ENCODE assay signal across 8 cellular contexts in the genomic region with DNA sequence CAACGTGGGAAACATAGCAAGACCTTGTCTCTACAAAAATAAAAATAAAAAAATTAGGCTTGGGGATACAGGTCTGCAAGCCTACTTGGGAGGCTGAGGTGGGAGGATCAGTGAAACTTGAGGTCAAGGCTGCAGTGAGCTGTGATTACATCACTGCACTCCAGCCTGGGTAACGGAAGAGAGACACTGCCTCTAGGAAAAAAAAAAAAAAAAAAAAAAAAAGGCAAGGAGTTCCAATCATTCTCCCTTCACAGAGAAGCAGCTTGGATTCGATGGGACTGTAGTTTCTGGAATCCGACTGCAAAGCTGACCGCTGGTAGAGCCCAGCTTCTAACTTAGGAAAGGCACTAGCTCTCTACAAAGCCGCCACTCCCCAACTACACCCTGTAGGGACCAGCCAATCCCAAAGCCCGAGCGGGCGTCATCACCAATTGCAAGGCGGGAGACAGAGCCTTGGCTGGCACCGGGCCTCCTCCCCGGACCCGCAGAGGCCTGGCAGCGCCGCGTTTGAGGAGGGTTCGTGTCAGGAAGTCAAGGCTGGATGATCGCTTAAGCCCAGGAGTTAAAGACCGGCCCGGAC. TPM values are rescaled to one million over a fixed set of nuclear protein-coding genes. Genes with fewer than 3 reads are reported as not detected.
DNase-seq lines count a peak whose midpoint lies in the region; ATAC-seq, FAIRE-seq and TF ChIP-seq lines count a peak whose summit lies in the region.

No MANE protein-coding gene starts in this region.

- no peak for TF ChIP-seq CTCF in WTC11 (IDR thresholded peaks at IDR 0.05)
- TF ChIP-seq CTCF in bronchial epithelial cell (IDR thresholded peaks at IDR 0.05; ENCODE audit: insufficient read depth, low read length, severe bottlenecking) = no peak

- H3K4me3 Mint-ChIP-seq in WTC11 (peak overlapping the region; percentile 97), immature natural killer cell (peak overlapping the region; percentile 98 to 100 (median 99))

- H3K27me3 Mint-ChIP-seq in WTC11 (ENCODE audit: low read depth) (no peaks in the 10 kb centered on the region; the same call in 1 of the 2 replicates), immature natural killer cell (ENCODE audit: low read depth in 3 of 3) (peaks cover 0 to 16% (median 11%) of the 10 kb centered on the region in 3 donors)

- ATAC-seq in GM18517 (IDR thresholded peaks at IDR 0.05; ENCODE audit: unreplicated experiment) = peak; percentile 77
- peak; percentile 55 for ATAC-seq in HG03064 (IDR thresholded peaks at IDR 0.05; ENCODE audit: low read depth, unreplicated experiment)
- ATAC-seq in WTC11 = peak; percentile 89

- DNase-seq in 8988T (peak; percentile 90), NCI-H2107 treated with DMSO at 0.1 percent for 48 hours (lab: John Stamatoyannopoulos, UW; ENCODE audit: unreplicated experiment) (peak; percentile 73), WTC11 (ENCODE audit: low spot score) (peak; percentile 86), bronchial epithelial cell (ENCODE audit: low read depth) (peak; percentile 83), immature natural killer cell (peak; percentile 79 to 81 (median 79))
- peak; percentile 65 to 79 for DNase-seq in stimulated activated CD4-positive, alpha-beta T cell treated with anti-CD3 and anti-CD28 coated beads, Interleukin-12 subunit alpha, Interleukin-12 subunit beta, amount 100 ng/mL, for 24 hours (ENCODE audit: low read depth in 2 of 2)

- peaks cover 29% of the 10 kb centered on the region for H3K4me1 Mint-ChIP-seq in WTC11
- H3K4me1 Mint-ChIP-seq in immature natural killer cell = peaks cover 35% of the 10 kb centered on the region in 2 donors

- POLR2A ChIA-PET in WTC11 (lab: Charles Lee) = interaction anchor here (0.5 to 3.4 kb wide), 21 partner anchors 8 to 513 kb away, joined by 3 to 114 read pairs (median 6); a partner anchor contains a TSS

- no peaks in the 10 kb centered on the region for H3K27me3 ChIP-seq in bronchial epithelial cell (ENCODE audit: control insufficient read depth, insufficient read depth, low read length)

- FAIRE-seq in bronchial epithelial cell (lab: Jason Lieb, UNC) = no peak

- H3K9me3 Mint-ChIP-seq in WTC11 (no peaks in the 10 kb centered on the region), immature natural killer cell (no peaks in the 10 kb centered on the region)

- H3K4me3 ChIP-seq in bronchial epithelial cell (ENCODE audit: low read depth, low read length) = peak overlapping the region; percentile 57

- peaks cover 17% of the 10 kb centered on the region for H3K36me3 Mint-ChIP-seq in WTC11
- H3K36me3 Mint-ChIP-seq in immature natural killer cell = peaks cover 3 to 7% (median 6%) of the 10 kb centered on the region in 3 donors

- H3K27ac Mint-ChIP-seq in WTC11 = peak overlapping the region; percentile 100
- peak overlapping the region; percentile 96 to 99 (median 99) for H3K27ac Mint-ChIP-seq in immature natural killer cell

- CTCF ChIA-PET in WTC11 (lab: Charles Lee) = interaction anchor here (0.6 to 3.7 kb wide), 19 partner anchors 9 to 1459 kb away, joined by 3 to 65 read pairs (median 6); a partner anchor contains a TSS

- H3K36me3 ChIP-seq in bronchial epithelial cell (ENCODE audit: control insufficient read depth, insufficient read depth, low read length) = peaks cover 5% of the 10 kb centered on the region

TF ChIP-seq in WTC11, 78 proteins besides CTCF, POLR2A, EP300 and RAD21:
- TF ChIP-seq CREM (CRISPR knock-in tag; IDR thresholded peaks at IDR 0.05) (0 out of 2 replicates have a peak, but pooled peaks have one; percentile 24), ZNF232 (CRISPR knock-in tag; IDR thresholded peaks at IDR 0.05) (no peak)

RNA-seq across cellular contexts. Expression of a gene that starts 0.7 kb away (rescaled TPM):
- total RNA-seq in WTC11 (2021) (124 to 144 TPM (median 124 TPM) in 3 replicates), bronchial epithelial cell (31.5 and 39.0 TPM in 2 replicates)
- 10 to 100 TPM; 27.4 to 39.3 (median 35.4) TPM for polyA plus RNA-seq in immature natural killer cell

RNA-seq across cellular contexts. Expression of a gene that starts 27.8 kb away (rescaled TPM):
- total RNA-seq in WTC11 (2021) = 74.5 to 77.1 TPM (median 76.8 TPM) in 3 replicates
- 63.2 and 97.1 TPM in 2 replicates for total RNA-seq in bronchial epithelial cell
- under 1 TPM in 1 of 3 donors, not detected in 2; 0.48 TPM for polyA plus RNA-seq in immature natural killer cell

RNA-seq across cellular contexts. Expression of a gene that starts 34.5 kb away (rescaled TPM):
- 18.7 to 19.6 TPM (median 19.2 TPM) in 3 replicates for total RNA-seq in WTC11 (2021)
- total RNA-seq in bronchial epithelial cell = 8.4 and 13.1 TPM in 2 replicates
- polyA plus RNA-seq in immature natural killer cell = 10 to 100 TPM in 2 of 3 donors, 1 to 10 TPM in 1; 6.6 to 20.1 (median 19.2) TPM

RNA-seq across cellular contexts. Expression of a gene that starts 37.4 kb away (rescaled TPM):
- total RNA-seq in WTC11 (2021) (55.7 to 73.0 TPM (median 60.5 TPM) in 3 replicates), bronchial epithelial cell (99.7 and 105 TPM in 2 replicates)
- 100 to 1,000 TPM; 103 to 137 (median 121) TPM for polyA plus RNA-seq in immature natural killer cell

RNA-seq across cellular contexts. Expression of a gene that starts 43.7 kb away (rescaled TPM):
- total RNA-seq in WTC11 (2021) (26.3 to 31.1 TPM (median 29.9 TPM) in 3 replicates), bronchial epithelial cell (9.5 and 10.1 TPM in 2 replicates)
- polyA plus RNA-seq in immature natural killer cell = 10 to 100 TPM; 14.8 to 20.3 (median 19.8) TPM

Comparison
In these comparisons a context has a peak if more than half of its experiments do, and no peak if none do; other contexts are left out.
1. Peak in every context shown above with its lines: DNase-seq, ATAC-seq and H3K4me3 ChIP-seq.